In the genomic region with DNA sequence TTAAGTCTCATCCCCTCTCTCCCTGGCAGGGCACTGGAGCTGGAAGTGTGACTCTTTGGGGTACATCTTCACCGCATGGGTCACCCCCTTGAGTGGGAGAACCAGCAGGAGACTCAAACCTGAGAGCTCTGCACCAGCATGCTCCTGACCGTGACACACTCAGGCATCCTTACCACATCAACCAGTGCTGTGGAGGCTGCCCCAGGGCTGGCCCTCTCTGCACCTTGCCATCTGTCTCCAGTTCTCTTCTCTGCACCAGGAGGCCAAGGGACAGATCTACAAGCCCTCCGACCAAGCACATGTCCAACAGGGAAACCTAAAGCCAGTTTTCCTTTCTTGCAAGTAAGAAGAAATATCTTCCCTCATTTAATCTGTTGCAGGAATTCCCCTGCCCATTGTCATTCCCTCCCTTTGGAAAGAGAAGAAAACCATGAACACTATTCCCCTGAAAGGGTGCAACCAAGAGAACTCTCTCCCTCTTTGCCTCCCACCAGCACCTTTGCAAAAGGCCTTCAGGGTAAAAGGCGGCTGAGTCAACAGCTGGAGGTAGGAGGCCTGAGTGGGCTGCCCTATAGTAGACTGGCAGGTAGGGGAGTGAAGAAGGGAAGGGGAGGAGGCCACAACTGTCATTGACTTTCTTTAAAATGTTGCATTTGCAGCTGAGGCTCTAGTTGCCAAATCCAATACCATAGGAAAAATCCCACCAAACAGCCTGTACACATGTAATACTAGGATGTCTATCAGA, we compare ENCODE assay signal across 27 cellular contexts.
DNase-seq lines count a peak whose midpoint lies in the region; ATAC-seq and TF ChIP-seq lines count a peak whose summit lies in the region.
"Had no signal": no experiment of that assay in that cellular context is flagged by ENCODE, and none has a peak within 500 bp of the region (broad histone marks: within the 10 kb centered on the region; RNA-seq: fewer than 3 reads in every experiment).

No MANE protein-coding gene starts in this region.

- H3K4me3 ChIP-seq in DND-41 (ENCODE audit: low read depth in 1 of 2, low read length in 2 of 2) (no peak overlapping the region), Loucy (ENCODE audit: low read length, poor library complexity, severe bottlenecking) (no peak overlapping the region), mesenchymal stem cell (ENCODE audit: insufficient read depth in 1 of 2, low read depth in 1 of 2, low read length in 2 of 2) (no peak overlapping the region)
- H3K4me3 ChIP-seq: A549, GM12878, Peyer's patch had no signal

- no peak overlapping the region for H3K27ac Mint-ChIP-seq in stimulated activated memory B cell treated with anti-CD40 and anti-IgM and Interleukin-4, amounts not matched to agents 10 μg/mL and 1 μg/mL and 100 μg/mL, for 72 hours
- no peak overlapping the region for H3K27ac Mint-ChIP-seq in immature natural killer cell
- H3K27ac Mint-ChIP-seq: CD4-positive, alpha-beta memory T cell had no signal

- H2AFZ ChIP-seq in DND-41 (ENCODE audit: low read depth, low read length), result no peak overlapping the region
- H2AFZ ChIP-seq in Loucy (ENCODE audit: low read length), result no peak overlapping the region
- H2AFZ ChIP-seq in mesenchymal stem cell (ENCODE audit: low read depth, low read length), result no peak overlapping the region

- H4K91ac ChIP-seq in mesenchymal stem cell (ENCODE audit: low read length), result peak overlapping the region; percentile 27

- H3K4ac ChIP-seq in mesenchymal stem cell (ENCODE audit: low read depth in 1 of 2, low read length in 2 of 2), result no peak overlapping the region

- H3K9me3 Mint-ChIP-seq in stimulated activated memory B cell treated with anti-CD40 and anti-IgM and Interleukin-4, amounts not matched to agents 10 μg/mL and 1 μg/mL and 100 μg/mL, for 72 hours, result no peaks in the 10 kb centered on the region
- H3K9me3 Mint-ChIP-seq in immature natural killer cell, result no peaks in the 10 kb centered on the region
- H3K9me3 Mint-ChIP-seq: CD4-positive, alpha-beta memory T cell had no signal

- H3K14ac ChIP-seq in mesenchymal stem cell (ENCODE audit: low read length in 2 of 2), result no peak overlapping the region

- H3K9me3 ChIP-seq in DND-41 (ENCODE audit: insufficient read depth, low read length, severe bottlenecking) (no peaks in the 10 kb centered on the region), Loucy (ENCODE audit: insufficient read depth, low read depth, low read length) (no peaks in the 10 kb centered on the region), mesenchymal stem cell (ENCODE audit: control insufficient read depth, low read length) (no peaks in the 10 kb centered on the region)
- H3K9me3 ChIP-seq: A549, Peyer's patch had no signal

- no peaks in the 10 kb centered on the region for H3K9me2 ChIP-seq in Loucy (replicated peaks; ENCODE audit: low read depth, low read length)

- no peak for TF ChIP-seq CTCF in DND-41 (IDR thresholded peaks at IDR 0.05; ENCODE audit: borderline replicate concordance, extremely low read depth, low read length, poor library complexity, severe bottlenecking)
- no peak for TF ChIP-seq CTCF in Loucy (conservative IDR thresholded peaks at IDR 0.05; ENCODE audit: low read length)

- peak overlapping the region; percentile 46 for H3K27ac ChIP-seq in DND-41 (ENCODE audit: low read length)
- H3K27ac ChIP-seq in mesenchymal stem cell (ENCODE audit: low read length, poor library complexity, severe bottlenecking), result no peak overlapping the region
- H3K27ac ChIP-seq: A549, Peyer's patch had no signal

- ATAC-seq in DND-41 (ENCODE audit: insufficient read depth, low read depth), result peak; percentile 64
- peak; percentile 39 for ATAC-seq in stimulated activated memory B cell treated with anti-CD40 and anti-IgM and Interleukin-4, amounts not matched to agents 10 μg/mL and 1 μg/mL and 100 μg/mL, for 72 hours
- ATAC-seq in GM21528 (IDR thresholded peaks at IDR 0.05; ENCODE audit: low FRiP score, unreplicated experiment), result no peak
- ATAC-seq: A549, GM12878, HCT116 had no signal

- peak overlapping the region; percentile 31 for H3K4me2 ChIP-seq in DND-41 (ENCODE audit: insufficient read depth, low read length)
- H3K4me2 ChIP-seq in Loucy (ENCODE audit: low read depth, low read length, poor library complexity, severe bottlenecking), result peak overlapping the region; percentile 33
- H3K4me2 ChIP-seq in mesenchymal stem cell (ENCODE audit: low read length, poor library complexity, severe bottlenecking), result no peak overlapping the region
- H3K4me2 ChIP-seq: A549 had no signal

- no peak overlapping the region for H2BK120ac ChIP-seq in mesenchymal stem cell (ENCODE audit: low read depth, low read length)

- no peak overlapping the region for H3K4me3 Mint-ChIP-seq in stimulated activated memory B cell treated with anti-CD40 and anti-IgM and Interleukin-4, amounts not matched to agents 10 μg/mL and 1 μg/mL and 100 μg/mL, for 72 hours
- H3K4me3 Mint-ChIP-seq in immature natural killer cell, result no peak overlapping the region
- H3K4me3 Mint-ChIP-seq: CD4-positive, alpha-beta memory T cell had no signal

- no peaks in the 10 kb centered on the region for H3K79me1 ChIP-seq in mesenchymal stem cell (replicated peaks; ENCODE audit: low read length, poor library complexity, severe bottlenecking)

- H3F3A ChIP-seq in Loucy (ENCODE audit: low read depth), result 0 out of 2 replicates have a peak, but pooled peaks cover 3% of the 10 kb centered on the region

- no peak overlapping the region for H4K8ac ChIP-seq in mesenchymal stem cell (ENCODE audit: low read length)

- H2BK15ac ChIP-seq in mesenchymal stem cell (ENCODE audit: low read depth, poor library complexity, severe bottlenecking), result no peak overlapping the region

- H3K27me3 ChIP-seq in DND-41 (ENCODE audit: insufficient read depth, low read length, poor library complexity) (no peaks in the 10 kb centered on the region), Loucy (ENCODE audit: insufficient read depth, low read length, poor library complexity, severe bottlenecking) (no peaks in the 10 kb centered on the region), mesenchymal stem cell (ENCODE audit: control insufficient read depth in 1 of 2, insufficient read depth in 1 of 2, low read length in 2 of 2) (peaks cover 20 to 24% of the 10 kb centered on the region in 2 experiments)
- H3K27me3 ChIP-seq: Peyer's patch had no signal

- H3K4me1 Mint-ChIP-seq in stimulated activated memory B cell treated with anti-CD40 and anti-IgM and Interleukin-4, amounts not matched to agents 10 μg/mL and 1 μg/mL and 100 μg/mL, for 72 hours, result no peaks in the 10 kb centered on the region
- H3K4me1 Mint-ChIP-seq in immature natural killer cell, result peaks cover 8 to 17% of the 10 kb centered on the region in 2 donors

- no peak overlapping the region for H2AK5ac ChIP-seq in mesenchymal stem cell (ENCODE audit: low read length, severe bottlenecking)

- no peaks in the 10 kb centered on the region for H3K79me2 ChIP-seq in DND-41 (ENCODE audit: insufficient read depth, low read length)
- no peaks in the 10 kb centered on the region for H3K79me2 ChIP-seq in Loucy (ENCODE audit: insufficient read depth, low read length)

- H3K18ac ChIP-seq in mesenchymal stem cell (ENCODE audit: low read depth in 1 of 2, low read length in 2 of 2), result no peak overlapping the region

- no peak overlapping the region for H3K23ac ChIP-seq in mesenchymal stem cell (ENCODE audit: low read length in 2 of 2)

- H2BK12ac ChIP-seq in mesenchymal stem cell (ENCODE audit: low read length in 2 of 2), result no peak overlapping the region

- WGBS in mesenchymal stem cell, result 93% methylated on average over 3 of the region's 4 CpGs

- DNase-seq in DND-41, result no peak
- no peak for DNase-seq in mesenchymal stem cell
- DNase-seq in mucosa of gallbladder (ENCODE audit: low spot score), result no peak
- no peak for DNase-seq in immature natural killer cell
- DNase-seq: C1 segment of cervical spinal cord; CD4-positive, alpha-beta memory T cell; COR-L47; DMS53; GDM1; Karpas-422; NCI-H1092 treated with DMSO at 0.1 percent for 48 hours; NCI-H1436; NCI-H187; NCI-H2081 treated with DMSO at 0.1 percent for 48 hours; NCI-H2171; NCI-H226; NCI-H510A; NCI-H69; OCI-M1; Peyer's patch; SHP77 treated with DMSO at 0.1 percent for 48 hours had no signal

- H3K4me1 ChIP-seq in DND-41 (ENCODE audit: insufficient read depth, low read length) (peaks cover 22% of the 10 kb centered on the region), Loucy (ENCODE audit: insufficient read depth, low read length, poor library complexity, severe bottlenecking) (peaks cover 24% of the 10 kb centered on the region), mesenchymal stem cell (ENCODE audit: control insufficient read depth, insufficient read depth, low read depth, low read length) (no peaks in the 10 kb centered on the region)
- H3K4me1 ChIP-seq: Peyer's patch had no signal

- no peaks in the 10 kb centered on the region for H3K36me3 Mint-ChIP-seq in stimulated activated memory B cell treated with anti-CD40 and anti-IgM and Interleukin-4, amounts not matched to agents 10 μg/mL and 1 μg/mL and 100 μg/mL, for 72 hours
- no peaks in the 10 kb centered on the region for H3K36me3 Mint-ChIP-seq in immature natural killer cell
- H3K36me3 Mint-ChIP-seq: CD4-positive, alpha-beta memory T cell had no signal

- H2BK5ac ChIP-seq in mesenchymal stem cell (ENCODE audit: low read depth, low read length, poor library complexity, severe bottlenecking), result no peak overlapping the region

- H3K27me3 Mint-ChIP-seq in stimulated activated memory B cell treated with anti-CD40 and anti-IgM and Interleukin-4, amounts not matched to agents 10 μg/mL and 1 μg/mL and 100 μg/mL, for 72 hours, result peaks cover 10% of the 10 kb centered on the region
- peaks cover 0 to 3% (median 0%) of the 10 kb centered on the region in 3 donors for H3K27me3 Mint-ChIP-seq in immature natural killer cell (ENCODE audit: low read depth in 3 of 3)

- H4K20me1 ChIP-seq in DND-41 (ENCODE audit: insufficient read depth, low read length) (no peaks in the 10 kb centered on the region), Loucy (ENCODE audit: insufficient read depth, low read length, poor library complexity, severe bottlenecking) (no peaks in the 10 kb centered on the region)

- H3K9ac ChIP-seq in DND-41 (ENCODE audit: low read depth, low read length) (no peak overlapping the region), Loucy (ENCODE audit: low read depth, low read length, poor library complexity, severe bottlenecking) (no peak overlapping the region), mesenchymal stem cell (ENCODE audit: low read length) (no peak overlapping the region)

- H3K36me3 ChIP-seq in DND-41 (ENCODE audit: insufficient read depth, low read length) (no peaks in the 10 kb centered on the region), Loucy (ENCODE audit: insufficient read depth, low read length) (no peaks in the 10 kb centered on the region), mesenchymal stem cell (ENCODE audit: control insufficient read depth in 1 of 2, insufficient read depth in 2 of 2, low read depth in 1 of 2, low read length in 2 of 2) (no peaks in the 10 kb centered on the region)
- H3K36me3 ChIP-seq: Peyer's patch had no signal
